Comparison of ENCODE assay signal across 1 cellular context in the genomic region with DNA sequence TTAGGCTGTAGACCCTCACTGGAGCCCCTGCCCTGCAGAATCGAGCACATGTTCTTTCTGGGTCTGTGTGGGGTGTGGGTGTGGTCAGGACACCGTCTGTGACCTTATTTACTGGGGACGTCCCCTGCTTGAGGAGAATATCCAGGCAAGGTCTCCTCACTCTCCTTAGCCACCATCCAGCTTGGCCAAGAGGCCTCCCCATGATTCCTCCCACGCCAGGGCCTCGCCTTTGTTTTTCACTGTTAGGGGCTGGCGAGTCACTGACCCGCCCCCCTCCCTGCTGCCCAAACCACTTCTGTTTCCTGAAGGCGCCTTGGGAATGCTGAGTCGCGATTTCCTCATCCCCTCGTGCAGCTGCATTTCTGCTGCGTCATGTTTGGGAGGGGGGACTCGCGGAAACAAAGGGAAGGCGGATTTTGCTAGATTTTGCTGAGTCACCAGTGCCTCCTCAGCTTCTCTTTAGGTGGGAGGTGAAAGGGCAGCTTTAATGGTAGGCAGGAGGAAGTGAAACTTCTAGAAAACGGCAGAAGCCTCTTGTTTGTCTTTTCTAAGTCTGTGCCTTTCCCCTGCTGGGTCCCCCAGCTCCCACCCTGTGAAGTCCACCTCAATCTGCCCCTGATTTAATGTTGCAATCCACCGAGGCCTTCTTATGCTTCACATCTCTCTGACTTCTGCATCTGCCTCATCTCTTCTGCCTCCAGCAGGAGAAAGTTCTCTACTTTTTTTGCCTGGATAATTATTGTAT.
TF ChIP-seq lines count a peak whose summit lies in the region.

No MANE protein-coding gene starts in this region.

TF ChIP-seq in K562, 482 proteins besides CTCF, POLR2A, EP300 and RAD21 (continues in another document):
- TF ChIP-seq CREM (IDR thresholded peaks at IDR 0.05; ENCODE audit: low read depth), result peak; percentile 59
- no peak for TF ChIP-seq COPS2 (conservative IDR thresholded peaks at IDR 0.05)
- 0 out of 4 replicates have a peak, but pooled peaks of 1 of the 2 experiments have one; percentile 23 for TF ChIP-seq MLLT1 (IDR thresholded peaks at IDR 0.05)
- TF ChIP-seq ZNF717 (CRISPR knock-in tag; IDR thresholded peaks at IDR 0.05), result no peak
- TF ChIP-seq ZNF174 (CRISPR knock-in tag; IDR thresholded peaks at IDR 0.05), result no peak
- TF ChIP-seq, protein P1, sequence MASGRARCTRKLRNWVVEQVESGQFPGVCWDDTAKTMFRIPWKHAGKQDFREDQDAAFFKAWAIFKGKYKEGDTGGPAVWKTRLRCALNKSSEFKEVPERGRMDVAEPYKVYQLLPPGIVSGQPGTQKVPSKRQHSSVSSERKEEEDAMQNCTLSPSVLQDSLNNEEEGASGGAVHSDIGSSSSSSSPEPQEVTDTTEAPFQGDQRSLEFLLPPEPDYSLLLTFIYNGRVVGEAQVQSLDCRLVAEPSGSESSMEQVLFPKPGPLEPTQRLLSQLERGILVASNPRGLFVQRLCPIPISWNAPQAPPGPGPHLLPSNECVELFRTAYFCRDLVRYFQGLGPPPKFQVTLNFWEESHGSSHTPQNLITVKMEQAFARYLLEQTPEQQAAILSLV (tag; IDR thresholded peaks at IDR 0.05), result no peak
- TF ChIP-seq ZNF431 (CRISPR knock-in tag; IDR thresholded peaks at IDR 0.05), result no peak
- no peak for TF ChIP-seq ARHGAP35 (IDR thresholded peaks at IDR 0.05; ENCODE audit: partially characterized antibody)
- TF ChIP-seq BRF1 (IDR thresholded peaks at IDR 0.05; ENCODE audit: borderline replicate concordance, extremely low read depth, insufficient read length), result no peak
- TF ChIP-seq, protein P2, sequence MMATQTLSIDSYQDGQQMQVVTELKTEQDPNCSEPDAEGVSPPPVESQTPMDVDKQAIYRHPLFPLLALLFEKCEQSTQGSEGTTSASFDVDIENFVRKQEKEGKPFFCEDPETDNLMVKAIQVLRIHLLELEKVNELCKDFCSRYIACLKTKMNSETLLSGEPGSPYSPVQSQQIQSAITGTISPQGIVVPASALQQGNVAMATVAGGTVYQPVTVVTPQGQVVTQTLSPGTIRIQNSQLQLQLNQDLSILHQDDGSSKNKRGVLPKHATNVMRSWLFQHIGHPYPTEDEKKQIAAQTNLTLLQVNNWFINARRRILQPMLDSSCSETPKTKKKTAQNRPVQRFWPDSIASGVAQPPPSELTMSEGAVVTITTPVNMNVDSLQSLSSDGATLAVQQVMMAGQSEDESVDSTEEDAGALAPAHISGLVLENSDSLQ (IDR thresholded peaks at IDR 0.05), result no peak
- TF ChIP-seq MEIS2 (IDR thresholded peaks at IDR 0.05; ENCODE audit: partially characterized antibody), result no peak
- TF ChIP-seq HIVEP1 (CRISPR knock-in tag; IDR thresholded peaks at IDR 0.05), result no peak
- TF ChIP-seq ZNF121 (CRISPR knock-in tag; conservative IDR thresholded peaks at IDR 0.05), result no peak
- TF ChIP-seq POLR2AphosphoS5 (IDR thresholded peaks at IDR 0.05; ENCODE audit: control insufficient read depth, insufficient read depth, low read depth, low read length), result no peak
- peak; percentile 100 for TF ChIP-seq MAFG (tag; conservative IDR thresholded peaks at IDR 0.05)
- TF ChIP-seq WHSC1 (IDR thresholded peaks at IDR 0.05; ENCODE audit: low read length), result no peak
- TF ChIP-seq POU5F1 (IDR thresholded peaks at IDR 0.05; ENCODE audit: borderline replicate concordance, low read depth, low read length, partially characterized antibody), result no peak
- TF ChIP-seq SAFB2 (IDR thresholded peaks at IDR 0.05; ENCODE audit: borderline replicate concordance, low read depth, low read length, severe bottlenecking), result no peak
- no peak for TF ChIP-seq ZNF655 (CRISPR knock-in tag; IDR thresholded peaks at IDR 0.05)
- no peak for TF ChIP-seq ZNF778 (CRISPR knock-in tag; IDR thresholded peaks at IDR 0.05)
- peak; percentile 72; the same call in 1 of the 2 replicates for TF ChIP-seq ZNF766 (CRISPR knock-in tag; conservative IDR thresholded peaks at IDR 0.05)
- TF ChIP-seq PTTG1 (tag; IDR thresholded peaks at IDR 0.05; ENCODE audit: low read depth), result no peak
- TF ChIP-seq, protein P3, sequence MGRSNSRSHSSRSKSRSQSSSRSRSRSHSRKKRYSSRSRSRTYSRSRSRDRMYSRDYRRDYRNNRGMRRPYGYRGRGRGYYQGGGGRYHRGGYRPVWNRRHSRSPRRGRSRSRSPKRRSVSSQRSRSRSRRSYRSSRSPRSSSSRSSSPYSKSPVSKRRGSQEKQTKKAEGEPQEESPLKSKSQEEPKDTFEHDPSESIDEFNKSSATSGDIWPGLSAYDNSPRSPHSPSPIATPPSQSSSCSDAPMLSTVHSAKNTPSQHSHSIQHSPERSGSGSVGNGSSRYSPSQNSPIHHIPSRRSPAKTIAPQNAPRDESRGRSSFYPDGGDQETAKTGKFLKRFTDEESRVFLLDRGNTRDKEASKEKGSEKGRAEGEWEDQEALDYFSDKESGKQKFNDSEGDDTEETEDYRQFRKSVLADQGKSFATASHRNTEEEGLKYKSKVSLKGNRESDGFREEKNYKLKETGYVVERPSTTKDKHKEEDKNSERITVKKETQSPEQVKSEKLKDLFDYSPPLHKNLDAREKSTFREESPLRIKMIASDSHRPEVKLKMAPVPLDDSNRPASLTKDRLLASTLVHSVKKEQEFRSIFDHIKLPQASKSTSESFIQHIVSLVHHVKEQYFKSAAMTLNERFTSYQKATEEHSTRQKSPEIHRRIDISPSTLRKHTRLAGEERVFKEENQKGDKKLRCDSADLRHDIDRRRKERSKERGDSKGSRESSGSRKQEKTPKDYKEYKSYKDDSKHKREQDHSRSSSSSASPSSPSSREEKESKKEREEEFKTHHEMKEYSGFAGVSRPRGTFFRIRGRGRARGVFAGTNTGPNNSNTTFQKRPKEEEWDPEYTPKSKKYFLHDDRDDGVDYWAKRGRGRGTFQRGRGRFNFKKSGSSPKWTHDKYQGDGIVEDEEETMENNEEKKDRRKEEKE (IDR thresholded peaks at IDR 0.05; ENCODE audit: borderline replicate concordance in 1 of 2, control insufficient read depth in 1 of 2, low read depth in 2 of 2, low read length in 1 of 2), result no peak
- no peak for TF ChIP-seq SNAPC5 (CRISPR knock-in tag; IDR thresholded peaks at IDR 0.05)
- TF ChIP-seq SIN3B (IDR thresholded peaks at IDR 0.05; ENCODE audit: low read depth), result no peak
- TF ChIP-seq, protein P4, sequence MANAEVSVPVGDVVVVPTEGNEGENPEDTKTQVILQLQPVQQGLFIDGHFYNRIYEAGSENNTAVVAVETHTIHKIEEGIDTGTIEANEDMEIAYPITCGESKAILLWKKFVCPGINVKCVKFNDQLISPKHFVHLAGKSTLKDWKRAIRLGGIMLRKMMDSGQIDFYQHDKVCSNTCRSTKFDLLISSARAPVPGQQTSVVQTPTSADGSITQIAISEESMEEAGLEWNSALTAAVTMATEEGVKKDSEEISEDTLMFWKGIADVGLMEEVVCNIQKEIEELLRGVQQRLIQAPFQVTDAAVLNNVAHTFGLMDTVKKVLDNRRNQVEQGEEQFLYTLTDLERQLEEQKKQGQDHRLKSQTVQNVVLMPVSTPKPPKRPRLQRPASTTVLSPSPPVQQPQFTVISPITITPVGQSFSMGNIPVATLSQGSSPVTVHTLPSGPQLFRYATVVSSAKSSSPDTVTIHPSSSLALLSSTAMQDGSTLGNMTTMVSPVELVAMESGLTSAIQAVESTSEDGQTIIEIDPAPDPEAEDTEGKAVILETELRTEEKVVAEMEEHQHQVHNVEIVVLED (CRISPR knock-in tag; IDR thresholded peaks at IDR 0.05), result no peak; the same call in 1 of the 2 replicates
- TF ChIP-seq, protein P5, sequence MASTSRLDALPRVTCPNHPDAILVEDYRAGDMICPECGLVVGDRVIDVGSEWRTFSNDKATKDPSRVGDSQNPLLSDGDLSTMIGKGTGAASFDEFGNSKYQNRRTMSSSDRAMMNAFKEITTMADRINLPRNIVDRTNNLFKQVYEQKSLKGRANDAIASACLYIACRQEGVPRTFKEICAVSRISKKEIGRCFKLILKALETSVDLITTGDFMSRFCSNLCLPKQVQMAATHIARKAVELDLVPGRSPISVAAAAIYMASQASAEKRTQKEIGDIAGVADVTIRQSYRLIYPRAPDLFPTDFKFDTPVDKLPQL (IDR thresholded peaks at IDR 0.05; ENCODE audit: extremely low read depth, insufficient read length), result no peak
- TF ChIP-seq MAZ (CRISPR knock-in tag; conservative IDR thresholded peaks at IDR 0.05 in 1 of 2, IDR thresholded peaks at IDR 0.05 in 1 of 2), result peak; percentile 97 to 99
- TF ChIP-seq SMARCA5 (IDR thresholded peaks at IDR 0.05), result no peak
- TF ChIP-seq ZNF695 (CRISPR knock-in tag; IDR thresholded peaks at IDR 0.05), result no peak
- 0 out of 2 replicates have a peak, but pooled peaks have one; percentile 37 for TF ChIP-seq ZNF79 (CRISPR knock-in tag; IDR thresholded peaks at IDR 0.05; ENCODE audit: low read depth)
- TF ChIP-seq, protein P6, sequence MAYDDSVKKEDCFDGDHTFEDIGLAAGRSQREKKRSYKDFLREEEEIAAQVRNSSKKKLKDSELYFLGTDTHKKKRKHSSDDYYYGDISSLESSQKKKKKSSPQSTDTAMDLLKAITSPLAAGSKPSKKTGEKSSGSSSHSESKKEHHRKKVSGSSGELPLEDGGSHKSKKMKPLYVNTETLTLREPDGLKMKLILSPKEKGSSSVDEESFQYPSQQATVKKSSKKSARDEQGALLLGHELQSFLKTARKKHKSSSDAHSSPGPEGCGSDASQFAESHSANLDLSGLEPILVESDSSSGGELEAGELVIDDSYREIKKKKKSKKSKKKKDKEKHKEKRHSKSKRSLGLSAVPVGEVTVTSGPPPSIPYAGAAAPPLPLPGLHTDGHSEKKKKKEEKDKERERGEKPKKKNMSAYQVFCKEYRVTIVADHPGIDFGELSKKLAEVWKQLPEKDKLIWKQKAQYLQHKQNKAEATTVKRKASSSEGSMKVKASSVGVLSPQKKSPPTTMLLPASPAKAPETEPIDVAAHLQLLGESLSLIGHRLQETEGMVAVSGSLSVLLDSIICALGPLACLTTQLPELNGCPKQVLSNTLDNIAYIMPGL (CRISPR knock-in tag; IDR thresholded peaks at IDR 0.05), result no peak
- TF ChIP-seq MYNN (IDR thresholded peaks at IDR 0.05), result peak; percentile 89
- TF ChIP-seq MYNN (CRISPR knock-in tag; IDR thresholded peaks at IDR 0.05), result no peak
- peak; percentile 100 for TF ChIP-seq NFE2L1 (tag; IDR thresholded peaks at IDR 0.05; ENCODE audit: borderline replicate concordance, low read depth)
- no peak for TF ChIP-seq ZNF551 (CRISPR knock-in tag; IDR thresholded peaks at IDR 0.05)
- TF ChIP-seq FOXA3 (CRISPR knock-in tag; conservative IDR thresholded peaks at IDR 0.05 in 1 of 2, IDR thresholded peaks at IDR 0.05 in 1 of 2), result no peak
- TF ChIP-seq BMI1 (IDR thresholded peaks at IDR 0.05; ENCODE audit: low read length), result no peak; the same call in 1 of the 2 replicates
- no peak for TF ChIP-seq ZNF830 (CRISPR knock-in tag; IDR thresholded peaks at IDR 0.05)
- TF ChIP-seq RFX1 (IDR thresholded peaks at IDR 0.05), result no peak
- TF ChIP-seq ZNF3 (CRISPR knock-in tag; IDR thresholded peaks at IDR 0.05), result no peak
- TF ChIP-seq ILF3 (IDR thresholded peaks at IDR 0.05; ENCODE audit: borderline replicate concordance), result no peak
- TF ChIP-seq ZNF644 (tag; IDR thresholded peaks at IDR 0.05; ENCODE audit: low read depth), result 0 out of 2 replicates have a peak, but pooled peaks have one; percentile 66
- no peak for TF ChIP-seq FOXA1 (IDR thresholded peaks at IDR 0.05; ENCODE audit: borderline replicate concordance)
- TF ChIP-seq XRCC4 (IDR thresholded peaks at IDR 0.05; ENCODE audit: extremely low read depth, insufficient read depth, insufficient read length), result no peak
- no peak for TF ChIP-seq KAT2B (IDR thresholded peaks at IDR 0.05; ENCODE audit: low read depth, low read length)
- no peak for TF ChIP-seq CBX1 (IDR thresholded peaks at IDR 0.05; ENCODE audit: low read depth)
- TF ChIP-seq GATA2 (CRISPR knock-in tag; IDR thresholded peaks at IDR 0.05), result no peak
- TF ChIP-seq ZNF232 (CRISPR knock-in tag; IDR thresholded peaks at IDR 0.05), result no peak
- TF ChIP-seq HCFC1 (IDR thresholded peaks at IDR 0.05; ENCODE audit: low read depth, low read length), result 0 out of 2 replicates have a peak, but pooled peaks have one; percentile 28
- no peak for TF ChIP-seq ZC3H4 (CRISPR knock-in tag; IDR thresholded peaks at IDR 0.05; ENCODE audit: borderline replicate concordance)
- TF ChIP-seq, protein P7, sequence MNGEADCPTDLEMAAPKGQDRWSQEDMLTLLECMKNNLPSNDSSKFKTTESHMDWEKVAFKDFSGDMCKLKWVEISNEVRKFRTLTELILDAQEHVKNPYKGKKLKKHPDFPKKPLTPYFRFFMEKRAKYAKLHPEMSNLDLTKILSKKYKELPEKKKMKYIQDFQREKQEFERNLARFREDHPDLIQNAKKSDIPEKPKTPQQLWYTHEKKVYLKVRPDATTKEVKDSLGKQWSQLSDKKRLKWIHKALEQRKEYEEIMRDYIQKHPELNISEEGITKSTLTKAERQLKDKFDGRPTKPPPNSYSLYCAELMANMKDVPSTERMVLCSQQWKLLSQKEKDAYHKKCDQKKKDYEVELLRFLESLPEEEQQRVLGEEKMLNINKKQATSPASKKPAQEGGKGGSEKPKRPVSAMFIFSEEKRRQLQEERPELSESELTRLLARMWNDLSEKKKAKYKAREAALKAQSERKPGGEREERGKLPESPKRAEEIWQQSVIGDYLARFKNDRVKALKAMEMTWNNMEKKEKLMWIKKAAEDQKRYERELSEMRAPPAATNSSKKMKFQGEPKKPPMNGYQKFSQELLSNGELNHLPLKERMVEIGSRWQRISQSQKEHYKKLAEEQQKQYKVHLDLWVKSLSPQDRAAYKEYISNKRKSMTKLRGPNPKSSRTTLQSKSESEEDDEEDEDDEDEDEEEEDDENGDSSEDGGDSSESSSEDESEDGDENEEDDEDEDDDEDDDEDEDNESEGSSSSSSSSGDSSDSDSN (IDR thresholded peaks at IDR 0.05; ENCODE audit: borderline replicate concordance in 1 of 2, low read depth in 2 of 2, low read length in 2 of 2), result no peak
